ENCODE assay signal across 8 cellular contexts in the genomic region with DNA sequence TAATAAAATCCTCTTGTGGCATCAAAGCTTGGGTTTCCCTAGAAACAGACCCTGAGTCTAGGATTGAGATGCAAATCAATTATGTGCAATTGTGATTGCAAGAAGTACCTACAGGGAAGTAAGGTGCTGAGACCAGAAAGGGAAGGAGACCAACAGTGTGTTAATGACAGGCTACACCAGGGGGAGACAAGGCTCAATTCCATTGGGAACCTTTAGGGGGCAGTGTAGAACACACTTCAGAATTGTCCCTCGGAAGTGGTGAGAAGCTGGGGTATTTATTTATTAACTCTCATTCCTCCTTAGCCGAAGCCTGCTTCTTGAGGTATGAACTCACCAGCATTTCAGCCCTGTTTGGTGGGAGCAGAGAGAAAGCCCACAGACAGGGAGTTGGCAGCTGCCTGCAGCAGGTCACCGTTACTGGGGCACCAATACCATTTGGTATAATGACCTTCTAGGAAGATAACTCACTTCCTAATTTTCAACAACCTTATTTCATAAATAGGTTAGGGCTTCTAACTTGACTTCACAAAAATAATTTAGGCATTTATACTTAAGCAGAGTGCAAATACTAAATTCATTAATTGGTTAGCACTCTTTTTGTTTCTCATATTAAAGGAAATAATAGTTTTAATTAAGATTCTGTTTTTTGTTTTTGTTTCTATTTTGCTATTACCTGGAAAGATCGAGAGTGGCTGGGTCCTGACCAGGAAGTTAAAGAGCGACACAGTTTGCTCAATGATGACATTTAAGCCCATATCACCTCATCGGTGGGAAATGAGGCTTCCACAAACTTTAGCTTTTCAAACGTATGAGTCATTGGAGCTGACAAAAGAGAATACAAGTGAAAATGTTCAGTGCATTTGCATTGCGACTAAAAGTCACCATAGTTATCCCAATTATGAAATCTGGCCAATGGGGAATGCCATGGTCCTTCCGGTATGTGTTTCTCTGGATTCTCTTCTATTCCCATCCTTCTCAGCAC.
DNase-seq lines count a peak whose midpoint lies in the region; ATAC-seq and TF ChIP-seq lines count a peak whose summit lies in the region.

No MANE protein-coding gene starts in this region.

- no peak overlapping the region for H3K27ac ChIP-seq in CD8-positive, alpha-beta T cell (ENCODE audit: low read depth, low read length)
- no peak overlapping the region for H3K27ac ChIP-seq in SJCRH30
- H3K27ac ChIP-seq in naive thymus-derived CD4-positive, alpha-beta T cell (ENCODE audit: low read depth, low read length) = no peak overlapping the region

- no peak for DNase-seq in CD8-positive, alpha-beta T cell
- DNase-seq in HS-5 (ENCODE audit: low read depth) (peak; percentile 11), SJCRH30 (peak; percentile 36 to 83)
- peak in 6 of 9 donors; percentile 3 to 22 (median 8) for DNase-seq in naive thymus-derived CD4-positive, alpha-beta T cell

- H3K9me3 ChIP-seq in CD8-positive, alpha-beta T cell (ENCODE audit: low read length) = no peaks in the 10 kb centered on the region
- no peaks in the 10 kb centered on the region for H3K9me3 ChIP-seq in SJCRH30 (replicated peaks)
- no peaks in the 10 kb centered on the region for H3K9me3 ChIP-seq in naive thymus-derived CD4-positive, alpha-beta T cell (ENCODE audit: control insufficient read depth in 2 of 3, low read length in 3 of 3)

- no peaks in the 10 kb centered on the region for H3K27me3 ChIP-seq in CD8-positive, alpha-beta T cell (ENCODE audit: insufficient read depth, low read length)
- H3K27me3 ChIP-seq in SJCRH30 = no peaks in the 10 kb centered on the region
- no peaks in the 10 kb centered on the region for H3K27me3 ChIP-seq in naive thymus-derived CD4-positive, alpha-beta T cell (ENCODE audit: control insufficient read depth in 2 of 2, insufficient read depth in 2 of 2, low read length in 2 of 2)

- no peak for TF ChIP-seq POLR2A in GM18505 (IDR thresholded peaks at IDR 0.05; ENCODE audit: borderline replicate concordance, extremely low read depth, insufficient read depth, insufficient read length)

- CTCF ChIA-PET in CD8-positive, alpha-beta T cell (lab: Charles Lee) = no interaction called here
- CTCF ChIA-PET in naive thymus-derived CD4-positive, alpha-beta T cell (lab: Charles Lee) = no interaction called here

- no peak overlapping the region for H3K4me3 Mint-ChIP-seq in CD8-positive, alpha-beta T cell
- no peak overlapping the region for H3K4me3 Mint-ChIP-seq in naive thymus-derived CD4-positive, alpha-beta T cell

- TF ChIP-seq CTCF in CD8-positive, alpha-beta T cell (IDR thresholded peaks at IDR 0.05) = peak; percentile 23

- no peak overlapping the region for H3K4me3 ChIP-seq in CD8-positive, alpha-beta T cell (ENCODE audit: low read depth, low read length)
- no peak overlapping the region for H3K4me3 ChIP-seq in SJCRH30
- no peak overlapping the region for H3K4me3 ChIP-seq in naive thymus-derived CD4-positive, alpha-beta T cell (ENCODE audit: low read length)

- intact Hi-C loops in CD8-positive, alpha-beta T cell (cut with DNase I, micrococcal nuclease) = no loop called here
- intact Hi-C loops in naive thymus-derived CD4-positive, alpha-beta T cell (cut with micrococcal nuclease) = no loop called here

- H3K36me3 ChIP-seq in CD8-positive, alpha-beta T cell (ENCODE audit: insufficient read depth, low read length) = no peaks in the 10 kb centered on the region
- H3K36me3 ChIP-seq in SJCRH30 = no peaks in the 10 kb centered on the region
- H3K36me3 ChIP-seq in naive thymus-derived CD4-positive, alpha-beta T cell (ENCODE audit: control insufficient read depth in 2 of 3, insufficient read depth in 3 of 3, low read length in 3 of 3) = no peaks in the 10 kb centered on the region

- H3K4me1 Mint-ChIP-seq in CD8-positive, alpha-beta T cell (ENCODE audit: low read depth) = no peaks in the 10 kb centered on the region
- peaks cover 0 to 4% (median 0%) of the 10 kb centered on the region in 7 donors for H3K4me1 Mint-ChIP-seq in naive thymus-derived CD4-positive, alpha-beta T cell

- no peak for ATAC-seq in CD8-positive, alpha-beta T cell
- ATAC-seq in GM18505 (IDR thresholded peaks at IDR 0.05; ENCODE audit: unreplicated experiment) (peak; percentile 93), esophagus mucosa (peak; percentile 74), GM21528 (IDR thresholded peaks at IDR 0.05; ENCODE audit: low FRiP score, unreplicated experiment) (no peak), GM19324 (IDR thresholded peaks at IDR 0.05; ENCODE audit: low FRiP score, unreplicated experiment) (no peak)
- ATAC-seq in naive thymus-derived CD4-positive, alpha-beta T cell = peak; percentile 89

- peaks cover 2% of the 10 kb centered on the region for H3K27me3 Mint-ChIP-seq in CD8-positive, alpha-beta T cell (ENCODE audit: low read depth)
- H3K27me3 Mint-ChIP-seq in naive thymus-derived CD4-positive, alpha-beta T cell = peaks cover 0 to 5% (median 0%) of the 10 kb centered on the region in 5 donors

- no peaks in the 10 kb centered on the region for H3K4me1 ChIP-seq in CD8-positive, alpha-beta T cell (ENCODE audit: insufficient read depth, low read length)
- no peaks in the 10 kb centered on the region for H3K4me1 ChIP-seq in SJCRH30
- H3K4me1 ChIP-seq in naive thymus-derived CD4-positive, alpha-beta T cell (ENCODE audit: control insufficient read depth in 2 of 2, insufficient read depth in 2 of 2, low read length in 2 of 2) = no peaks in the 10 kb centered on the region

- no peak overlapping the region for H3K27ac Mint-ChIP-seq in CD8-positive, alpha-beta T cell
- H3K27ac Mint-ChIP-seq in naive thymus-derived CD4-positive, alpha-beta T cell = no peak overlapping the region

- peaks cover 2% of the 10 kb centered on the region for H3K9me3 Mint-ChIP-seq in CD8-positive, alpha-beta T cell
- H3K9me3 Mint-ChIP-seq in naive thymus-derived CD4-positive, alpha-beta T cell = no peaks in the 10 kb centered on the region

- no peaks in the 10 kb centered on the region for H3K36me3 Mint-ChIP-seq in CD8-positive, alpha-beta T cell
- no peaks in the 10 kb centered on the region for H3K36me3 Mint-ChIP-seq in naive thymus-derived CD4-positive, alpha-beta T cell

- POLR2A ChIA-PET in CD8-positive, alpha-beta T cell (lab: Charles Lee) = no interaction called here
- POLR2A ChIA-PET in naive thymus-derived CD4-positive, alpha-beta T cell (lab: Charles Lee) = no interaction called here

Comparison
In these comparisons a context has a peak if more than half of its experiments do, and no peak if none do; other contexts are left out.
1. ATAC-seq: peak in GM18505 (single experiment), esophagus mucosa (single experiment) and naive thymus-derived CD4-positive, alpha-beta T cell (single experiment); none in CD8-positive, alpha-beta T cell (single experiment), GM21528 (single experiment) and GM19324 (single experiment).
2. DNase-seq: peak in HS-5 (single experiment), SJCRH30 (2 of 2) and naive thymus-derived CD4-positive, alpha-beta T cell (6 of 9); none in CD8-positive, alpha-beta T cell (0 of 7).